Comparison of ENCODE assay signal across 1 cellular context in the genomic region with DNA sequence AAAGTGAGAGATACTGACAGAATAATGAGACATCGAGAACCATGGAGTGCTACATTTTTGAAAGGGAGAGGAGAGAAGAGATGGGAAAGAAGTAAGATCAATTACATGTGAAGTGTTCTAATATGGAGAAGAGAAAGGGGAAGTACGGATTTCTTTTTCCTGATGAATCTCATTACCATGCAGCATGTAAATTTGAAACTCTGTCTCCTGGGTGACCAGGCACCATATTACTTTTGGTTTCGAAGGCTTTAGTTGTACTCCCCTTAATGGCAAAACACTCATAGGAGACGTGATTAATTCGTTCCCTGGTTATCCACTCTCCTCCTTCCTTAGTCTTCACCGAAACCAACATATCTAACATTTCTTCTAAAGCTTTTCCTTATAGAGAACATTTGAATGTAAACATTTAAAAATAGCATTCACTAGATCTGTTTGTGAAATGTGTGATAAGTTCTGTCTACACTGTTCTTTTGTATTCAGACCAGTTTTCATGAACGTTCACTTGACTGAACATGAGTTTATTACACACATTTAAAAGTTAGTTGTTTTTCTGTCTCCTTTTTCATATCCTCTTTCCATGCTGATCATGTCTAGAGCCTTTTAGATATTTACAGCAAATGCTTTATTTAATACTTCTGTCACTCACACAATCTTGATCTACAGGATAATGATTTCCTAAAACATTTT.
TF ChIP-seq lines count a peak whose summit lies in the region.

No MANE protein-coding gene starts in this region.

TF ChIP-seq in GM23338, 12 proteins besides CTCF, POLR2A, EP300 and RAD21 (continued from another document):
- TF ChIP-seq, protein P1, sequence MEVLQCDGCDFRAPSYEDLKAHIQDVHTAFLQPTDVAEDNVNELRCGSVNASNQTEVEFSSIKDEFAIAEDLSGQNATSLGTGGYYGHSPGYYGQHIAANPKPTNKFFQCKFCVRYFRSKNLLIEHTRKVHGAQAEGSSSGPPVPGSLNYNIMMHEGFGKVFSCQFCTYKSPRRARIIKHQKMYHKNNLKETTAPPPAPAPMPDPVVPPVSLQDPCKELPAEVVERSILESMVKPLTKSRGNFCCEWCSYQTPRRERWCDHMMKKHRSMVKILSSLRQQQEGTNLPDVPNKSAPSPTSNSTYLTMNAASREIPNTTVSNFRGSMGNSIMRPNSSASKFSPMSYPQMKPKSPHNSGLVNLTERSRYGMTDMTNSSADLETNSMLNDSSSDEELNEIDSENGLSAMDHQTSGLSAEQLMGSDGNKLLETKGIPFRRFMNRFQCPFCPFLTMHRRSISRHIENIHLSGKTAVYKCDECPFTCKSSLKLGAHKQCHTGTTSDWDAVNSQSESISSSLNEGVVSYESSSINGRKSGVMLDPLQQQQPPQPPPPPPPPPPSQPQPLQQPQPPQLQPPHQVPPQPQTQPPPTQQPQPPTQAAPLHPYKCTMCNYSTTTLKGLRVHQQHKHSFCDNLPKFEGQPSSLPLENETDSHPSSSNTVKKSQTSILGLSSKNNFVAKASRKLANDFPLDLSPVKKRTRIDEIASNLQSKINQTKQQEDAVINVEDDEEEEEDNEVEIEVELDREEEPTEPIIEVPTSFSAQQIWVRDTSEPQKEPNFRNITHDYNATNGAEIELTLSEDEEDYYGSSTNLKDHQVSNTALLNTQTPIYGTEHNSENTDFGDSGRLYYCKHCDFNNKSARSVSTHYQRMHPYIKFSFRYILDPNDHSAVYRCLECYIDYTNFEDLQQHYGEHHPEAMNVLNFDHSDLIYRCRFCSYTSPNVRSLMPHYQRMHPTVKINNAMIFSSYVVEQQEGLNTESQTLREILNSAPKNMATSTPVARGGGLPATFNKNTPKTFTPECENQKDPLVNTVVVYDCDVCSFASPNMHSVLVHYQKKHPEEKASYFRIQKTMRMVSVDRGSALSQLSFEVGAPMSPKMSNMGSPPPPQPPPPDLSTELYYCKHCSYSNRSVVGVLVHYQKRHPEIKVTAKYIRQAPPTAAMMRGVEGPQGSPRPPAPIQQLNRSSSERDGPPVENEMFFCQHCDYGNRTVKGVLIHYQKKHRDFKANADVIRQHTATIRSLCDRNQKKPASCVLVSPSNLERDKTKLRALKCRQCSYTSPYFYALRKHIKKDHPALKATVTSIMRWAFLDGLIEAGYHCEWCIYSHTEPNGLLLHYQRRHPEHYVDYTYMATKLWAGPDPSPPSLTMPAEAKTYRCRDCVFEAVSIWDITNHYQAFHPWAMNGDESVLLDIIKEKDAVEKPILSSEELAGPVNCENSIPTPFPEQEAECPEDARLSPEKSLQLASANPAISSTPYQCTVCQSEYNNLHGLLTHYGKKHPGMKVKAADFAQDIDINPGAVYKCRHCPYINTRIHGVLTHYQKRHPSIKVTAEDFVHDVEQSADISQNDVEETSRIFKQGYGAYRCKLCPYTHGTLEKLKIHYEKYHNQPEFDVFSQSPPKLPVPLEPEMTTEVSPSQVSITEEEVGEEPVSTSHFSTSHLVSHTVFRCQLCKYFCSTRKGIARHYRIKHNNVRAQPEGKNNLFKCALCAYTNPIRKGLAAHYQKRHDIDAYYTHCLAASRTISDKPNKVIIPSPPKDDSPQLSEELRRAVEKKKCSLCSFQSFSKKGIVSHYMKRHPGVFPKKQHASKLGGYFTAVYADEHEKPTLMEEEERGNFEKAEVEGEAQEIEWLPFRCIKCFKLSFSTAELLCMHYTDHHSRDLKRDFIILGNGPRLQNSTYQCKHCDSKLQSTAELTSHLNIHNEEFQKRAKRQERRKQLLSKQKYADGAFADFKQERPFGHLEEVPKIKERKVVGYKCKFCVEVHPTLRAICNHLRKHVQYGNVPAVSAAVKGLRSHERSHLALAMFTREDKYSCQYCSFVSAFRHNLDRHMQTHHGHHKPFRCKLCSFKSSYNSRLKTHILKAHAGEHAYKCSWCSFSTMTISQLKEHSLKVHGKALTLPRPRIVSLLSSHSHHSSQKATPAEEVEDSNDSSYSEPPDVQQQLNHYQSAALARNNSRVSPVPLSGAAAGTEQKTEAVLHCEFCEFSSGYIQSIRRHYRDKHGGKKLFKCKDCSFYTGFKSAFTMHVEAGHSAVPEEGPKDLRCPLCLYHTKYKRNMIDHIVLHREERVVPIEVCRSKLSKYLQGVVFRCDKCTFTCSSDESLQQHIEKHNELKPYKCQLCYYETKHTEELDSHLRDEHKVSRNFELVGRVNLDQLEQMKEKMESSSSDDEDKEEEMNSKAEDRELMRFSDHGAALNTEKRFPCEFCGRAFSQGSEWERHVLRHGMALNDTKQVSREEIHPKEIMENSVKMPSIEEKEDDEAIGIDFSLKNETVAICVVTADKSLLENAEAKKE (CRISPR knock-in tag; IDR thresholded peaks at IDR 0.05), result no peak
- TF ChIP-seq CREB1 (CRISPR knock-in tag; IDR thresholded peaks at IDR 0.05; ENCODE audit: low read depth) (no peak), EZH2 (IDR thresholded peaks at IDR 0.05; ENCODE audit: low read depth, unreplicated experiment) (no peak), ZNF331 (CRISPR knock-in tag; IDR thresholded peaks at IDR 0.05; ENCODE audit: low read depth) (no peak), JUNB (IDR thresholded peaks at IDR 0.05; ENCODE audit: unreplicated experiment) (no peak), EZH2phosphoT487 (IDR thresholded peaks at IDR 0.05; ENCODE audit: unreplicated experiment) (no peak)
- TF ChIP-seq, protein P2, sequence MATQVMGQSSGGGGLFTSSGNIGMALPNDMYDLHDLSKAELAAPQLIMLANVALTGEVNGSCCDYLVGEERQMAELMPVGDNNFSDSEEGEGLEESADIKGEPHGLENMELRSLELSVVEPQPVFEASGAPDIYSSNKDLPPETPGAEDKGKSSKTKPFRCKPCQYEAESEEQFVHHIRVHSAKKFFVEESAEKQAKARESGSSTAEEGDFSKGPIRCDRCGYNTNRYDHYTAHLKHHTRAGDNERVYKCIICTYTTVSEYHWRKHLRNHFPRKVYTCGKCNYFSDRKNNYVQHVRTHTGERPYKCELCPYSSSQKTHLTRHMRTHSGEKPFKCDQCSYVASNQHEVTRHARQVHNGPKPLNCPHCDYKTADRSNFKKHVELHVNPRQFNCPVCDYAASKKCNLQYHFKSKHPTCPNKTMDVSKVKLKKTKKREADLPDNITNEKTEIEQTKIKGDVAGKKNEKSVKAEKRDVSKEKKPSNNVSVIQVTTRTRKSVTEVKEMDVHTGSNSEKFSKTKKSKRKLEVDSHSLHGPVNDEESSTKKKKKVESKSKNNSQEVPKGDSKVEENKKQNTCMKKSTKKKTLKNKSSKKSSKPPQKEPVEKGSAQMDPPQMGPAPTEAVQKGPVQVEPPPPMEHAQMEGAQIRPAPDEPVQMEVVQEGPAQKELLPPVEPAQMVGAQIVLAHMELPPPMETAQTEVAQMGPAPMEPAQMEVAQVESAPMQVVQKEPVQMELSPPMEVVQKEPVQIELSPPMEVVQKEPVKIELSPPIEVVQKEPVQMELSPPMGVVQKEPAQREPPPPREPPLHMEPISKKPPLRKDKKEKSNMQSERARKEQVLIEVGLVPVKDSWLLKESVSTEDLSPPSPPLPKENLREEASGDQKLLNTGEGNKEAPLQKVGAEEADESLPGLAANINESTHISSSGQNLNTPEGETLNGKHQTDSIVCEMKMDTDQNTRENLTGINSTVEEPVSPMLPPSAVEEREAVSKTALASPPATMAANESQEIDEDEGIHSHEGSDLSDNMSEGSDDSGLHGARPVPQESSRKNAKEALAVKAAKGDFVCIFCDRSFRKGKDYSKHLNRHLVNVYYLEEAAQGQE (IDR thresholded peaks at IDR 0.05; ENCODE audit: unreplicated experiment), result no peak
TF ChIP-seq in GM23338: peak in this region for 0.
